ENCODE assay signal across 8 cellular contexts in the genomic region with DNA sequence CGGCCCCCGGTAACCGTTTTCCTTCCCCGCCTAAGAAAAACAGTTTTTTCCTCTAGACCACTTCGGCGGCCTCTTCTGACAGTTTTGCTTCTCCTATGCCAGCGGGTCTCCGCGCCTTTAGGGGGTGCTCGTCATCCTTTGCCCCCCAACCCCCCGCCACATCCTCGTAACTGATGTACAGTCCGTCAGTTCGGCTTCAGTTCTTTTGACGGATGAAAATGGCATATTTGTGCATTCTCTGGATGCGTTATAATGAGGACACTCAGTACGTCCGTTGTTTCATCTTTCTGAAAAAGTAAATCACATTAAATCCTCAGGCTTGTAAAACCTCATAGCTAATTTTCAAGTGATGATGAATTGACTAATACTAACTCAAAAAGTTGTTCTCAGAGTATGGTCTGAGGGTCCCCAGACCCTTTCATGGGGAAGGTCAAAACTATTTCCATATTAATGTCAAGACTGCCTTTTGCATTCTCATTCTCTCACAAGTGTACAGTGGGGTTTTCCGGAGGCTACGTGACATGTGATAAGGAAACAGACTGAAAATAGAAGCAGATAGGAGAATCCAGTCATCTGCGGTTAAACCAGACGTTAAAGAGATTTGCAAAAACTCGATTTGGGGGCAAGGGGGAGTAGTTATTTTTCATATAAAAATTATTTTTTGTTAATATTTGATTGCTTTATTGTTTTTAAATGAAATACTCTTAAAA. TPM values are rescaled to one million over a fixed set of nuclear protein-coding genes. Genes with fewer than 3 reads are reported as not detected.
DNase-seq lines count a peak whose midpoint lies in the region; ATAC-seq and TF ChIP-seq lines count a peak whose summit lies in the region.

No MANE protein-coding gene starts in this region.

- peak overlapping the region; percentile 100 for H3K27ac Mint-ChIP-seq in activated naive CD8-positive, alpha-beta T cell treated with anti-CD3 and anti-CD28 coated beads for 36 hours

- H3K36me3 ChIP-seq in NT2/D1 (ENCODE audit: insufficient read depth, insufficient read length, low read length) (peaks cover 33% of the 10 kb centered on the region), skeletal muscle satellite cell (ENCODE audit: insufficient read depth, low read length) (peaks cover 7% of the 10 kb centered on the region)

- in situ Hi-C loops in GM13976 (cut with MboI; ENCODE audit: low sequenced_read_pairs, unreplicated experiment) = loop anchor here (25.0 kb wide), 2 partner anchors 252 to 702 kb away; partner anchors contain the start of gene BBS10

- TF ChIP-seq CTCF in GM13976 (IDR thresholded peaks at IDR 0.05; ENCODE audit: borderline replicate concordance, control extremely low read depth, extremely low read depth, insufficient read depth, missing control alignments) = peak; percentile 55

- H3K4me3 ChIP-seq in NT2/D1 (ENCODE audit: insufficient read length, low read depth) (peak overlapping the region; percentile 95), right cardiac atrium (ENCODE audit: low read length) (peak overlapping the region; percentile 89), skeletal muscle satellite cell (ENCODE audit: low read length) (peak overlapping the region; percentile 98)

- H3K9me3 ChIP-seq in NT2/D1 (ENCODE audit: insufficient read depth, low read length) = no peaks in the 10 kb centered on the region
- no peaks in the 10 kb centered on the region for H3K9me3 ChIP-seq in right cardiac atrium (ENCODE audit: control insufficient read depth, low read length)
- no peaks in the 10 kb centered on the region for H3K9me3 ChIP-seq in skeletal muscle satellite cell (replicated peaks; ENCODE audit: low read length)

- no peaks in the 10 kb centered on the region for H3K9me3 Mint-ChIP-seq in activated naive CD8-positive, alpha-beta T cell treated with anti-CD3 and anti-CD28 coated beads for 36 hours

- peak overlapping the region; percentile 99 for H3K4me3 Mint-ChIP-seq in activated naive CD8-positive, alpha-beta T cell treated with anti-CD3 and anti-CD28 coated beads for 36 hours

- H3K4me1 ChIP-seq in NT2/D1 (ENCODE audit: insufficient read depth, insufficient read length) (peaks cover 3% of the 10 kb centered on the region), right cardiac atrium (ENCODE audit: control insufficient read depth, insufficient read depth, low read length) (peaks cover 2% of the 10 kb centered on the region), skeletal muscle satellite cell (ENCODE audit: control insufficient read depth, insufficient read depth, low read length) (peaks cover 21% of the 10 kb centered on the region)

- peak overlapping the region; percentile 93 for H3K27ac ChIP-seq in right cardiac atrium (ENCODE audit: low read length)

- H3K27me3 Mint-ChIP-seq in activated naive CD8-positive, alpha-beta T cell treated with anti-CD3 and anti-CD28 coated beads for 36 hours = no peaks in the 10 kb centered on the region

- H3K27me3 ChIP-seq in NT2/D1 (ENCODE audit: insufficient read depth, insufficient read length) (no peaks in the 10 kb centered on the region), right cardiac atrium (ENCODE audit: control insufficient read depth, insufficient read depth) (no peaks in the 10 kb centered on the region), skeletal muscle satellite cell (ENCODE audit: control insufficient read depth, insufficient read depth, low read length) (no peaks in the 10 kb centered on the region)

- DNase-seq in AG08396 (ENCODE audit: low spot score) = peak; percentile 15
- DNase-seq in GM13976 (ENCODE audit: low spot score) = peak; percentile 15
- no peak for DNase-seq in NT2/D1 (ENCODE audit: low read depth, low spot score)
- peak; percentile 48 for DNase-seq in activated naive CD8-positive, alpha-beta T cell treated with anti-CD3 and anti-CD28 coated beads for 36 hours
- no peak for DNase-seq in right cardiac atrium
- no peak for DNase-seq in HuH-7 (ENCODE audit: low spot score)

- intact Hi-C loops in right cardiac atrium (cut with DNase I) = loop anchor here in 2 of 4 donors (2.0 to 10.0 kb wide), 2 partner anchors 259 to 263 kb away; partner anchors contain the start of gene BBS10 (in 2 of the 2)

- WGBS in right cardiac atrium = 1% methylated on average over 23 of the region's 23 CpGs

- peaks cover 32% of the 10 kb centered on the region for H3K36me3 Mint-ChIP-seq in activated naive CD8-positive, alpha-beta T cell treated with anti-CD3 and anti-CD28 coated beads for 36 hours

- peaks cover 34% of the 10 kb centered on the region for H3K4me1 Mint-ChIP-seq in activated naive CD8-positive, alpha-beta T cell treated with anti-CD3 and anti-CD28 coated beads for 36 hours

- H3K4me2 ChIP-seq in skeletal muscle satellite cell (ENCODE audit: low read length) = peak overlapping the region; percentile 81

- H3K9ac ChIP-seq in NT2/D1 (ENCODE audit: insufficient read length, low read depth) = peak overlapping the region; percentile 100
- peak overlapping the region; percentile 100 for H3K9ac ChIP-seq in skeletal muscle satellite cell (ENCODE audit: low read depth, low read length)

- ATAC-seq in HG02884 (IDR thresholded peaks at IDR 0.05; ENCODE audit: unreplicated experiment) (peak; percentile 17), right cardiac atrium (peak; percentile 2 to 7)

RNA-seq across cellular contexts. Expression of gene NAP1L1, which starts 0.8 kb away (rescaled TPM):
- 1,000 to 10,000 TPM; 1,148 to 1,176 TPM for total RNA-seq in activated naive CD8-positive, alpha-beta T cell treated with anti-CD3 and anti-CD28 coated beads for 36 hours
- total RNA-seq in right cardiac atrium = 100 to 1,000 TPM; 352 to 471 (median 401) TPM
- 335 TPM for polyA plus RNA-seq in right cardiac atrium
- total RNA-seq in skeletal muscle satellite cell (2012; rRNA removed) = 151 and 210 TPM in 2 replicates

RNA-seq across cellular contexts. Expression of gene PHLDA1, which starts 53.7 kb away (rescaled TPM):
- 10 to 100 TPM; 41.5 to 41.9 TPM for total RNA-seq in activated naive CD8-positive, alpha-beta T cell treated with anti-CD3 and anti-CD28 coated beads for 36 hours
- total RNA-seq in right cardiac atrium = 1 to 10 TPM; 2.0 to 5.9 (median 3.5) TPM
- polyA plus RNA-seq in right cardiac atrium = 3.9 TPM
- total RNA-seq in skeletal muscle satellite cell (2012; rRNA removed) = 57.2 and 119 TPM in 2 replicates

Comparison
In these comparisons a context has a peak if more than half of its experiments do, and no peak if none do; other contexts are left out.
1. DNase-seq: peak in AG08396 (single experiment), GM13976 (single experiment) and activated naive CD8-positive, alpha-beta T cell treated with anti-CD3 and anti-CD28 coated beads for 36 hours (single experiment); none in NT2/D1 (single experiment), right cardiac atrium (0 of 3) and HuH-7 (single experiment).
2. RNA of gene PHLDA1, which starts 53.7 kb away (total RNA-seq): 41.5 to 41.9 TPM in activated naive CD8-positive, alpha-beta T cell treated with anti-CD3 and anti-CD28 coated beads for 36 hours; 2.0 to 5.9 TPM in right cardiac atrium; every median in the first group is over 4 times any median in the second.
3. Peak in every context shown above with its lines, with median percentiles within 50 percentile points of each other: H3K4me3 ChIP-seq.